In genomic region chr5:115136294-115136693, GRCh38 we compare ENCODE assay signal across 30 cellular contexts. TPM values are rescaled to one million over a fixed set of nuclear protein-coding genes. Genes with fewer than 3 reads are reported as not detected.
DNase-seq lines count a peak whose midpoint lies in the region; ATAC-seq, FAIRE-seq and TF ChIP-seq lines count a peak whose summit lies in the region.
"Had no signal": no experiment of that assay in that cellular context is flagged by ENCODE, and none has a peak within 500 bp of the region (broad histone marks: within the 10 kb centered on the region; RNA-seq: fewer than 3 reads in every experiment).

No MANE protein-coding gene starts in this region.

- POLR2A ChIA-PET in HepG2 (lab: Yijun Ruan, JAX) = no interaction called here

- FAIRE-seq in HepG2 (lab: Jason Lieb, UNC) = no peak
- FAIRE-seq: D721Med had no signal

- TF ChIP-seq RAD21 in HepG2 (CRISPR knock-in tag; IDR thresholded peaks at IDR 0.05) = no peak

- DNase-seq in HepG2 (ENCODE audit: low spot score) (no peak), right lobe of liver (no peak), superior temporal gyrus (ENCODE audit: extremely low spot score) (peak; percentile 4), NCI-H524 treated with DMSO at 0.1 percent for 48 hours (lab: John Stamatoyannopoulos, UW) (no peak)
- DNase-seq: 8988T; ACHN; AML-193; BE2C; C1 segment of cervical spinal cord; Caco-2; Calu3; CD4-positive, alpha-beta memory T cell; CD4-positive, alpha-beta T cell; CD4-positive, CD25-positive, alpha-beta regulatory T cell; CD8-positive, alpha-beta memory T cell; CD8-positive, alpha-beta T cell; COR-L47; DMS 273 treated with DMSO at 0.1 percent for 48 hours; DMS153; DMS53; DMS79; DMS79 treated with DMSO at 0.1 percent for 48 hours; DND-41; EL had no signal

- H2AFZ ChIP-seq in HepG2 (ENCODE audit: low read length) = no peak overlapping the region

- no peak overlapping the region for H3K4me2 ChIP-seq in HepG2 (ENCODE audit: low read depth, low read length)
- H3K4me2 ChIP-seq: A549; BLaER1; BLaER1 treated with 17β-estradiol and CSF1 and Interleukin-3, amounts not matched to agents 10 nM and 100 nM had no signal

- H3K27ac ChIP-seq in HepG2 (ENCODE audit: extremely low read length, insufficient read depth, low read length) (no peak overlapping the region), right lobe of liver (no peak overlapping the region)
- H3K27ac ChIP-seq: 22Rv1; A549; BLaER1; BLaER1 treated with 17β-estradiol and CSF1 and Interleukin-3, amounts not matched to agents 10 nM and 100 nM; C4-2B had no signal

- H4K20me1 ChIP-seq in HepG2 (ENCODE audit: insufficient read depth, low read length) = no peaks in the 10 kb centered on the region
- H4K20me1 ChIP-seq: BLaER1 had no signal

- H3K36me3 ChIP-seq in HepG2 (replicated peaks in 1 of 2; ENCODE audit: control insufficient read depth in 1 of 2, insufficient read depth in 2 of 2, low read length in 2 of 2) (no peaks in the 10 kb centered on the region), right lobe of liver (no peaks in the 10 kb centered on the region)
- H3K36me3 ChIP-seq: BE2C, BLaER1 had no signal

- TF ChIP-seq CTCF in HepG2 (CRISPR knock-in tag; IDR thresholded peaks at IDR 0.05) = no peak
- no peak for TF ChIP-seq CTCF in right lobe of liver (IDR thresholded peaks at IDR 0.05)

- H3K9ac ChIP-seq in HepG2 (ENCODE audit: insufficient read depth, low read depth, low read length) = no peak overlapping the region
- H3K9ac ChIP-seq: BLaER1; BLaER1 treated with 17β-estradiol and CSF1 and Interleukin-3, amounts not matched to agents 10 nM and 100 nM had no signal

- H3K4me3 ChIP-seq in HepG2 (replicated peaks in 1 of 3; ENCODE audit: insufficient read depth in 1 of 3, low read depth in 2 of 3, low read length in 3 of 3) (no peak overlapping the region), right lobe of liver (no peak overlapping the region)
- H3K4me3 ChIP-seq: A549; BLaER1; BLaER1 treated with 17β-estradiol and CSF1 and Interleukin-3, amounts not matched to agents 10 nM and 100 nM had no signal

- intact Hi-C loops in HepG2 (cut with micrococcal nuclease; ENCODE audit: unreplicated experiment) = no loop called here
- intact Hi-C loops in right lobe of liver (cut with DNase I) = no loop called here

- in situ Hi-C loops in HepG2 (cut with HindIII; ENCODE audit: extremely low pct_ligation_motif_present, low pct_unique_long_range_greater_than_20kb) = no loop called here

- no TSS peak for BruUV-seq in HepG2 (replicated peaks; lab: Mats Ljungman, UMichigan)

- no peak for ATAC-seq in HepG2
- ATAC-seq in right lobe of liver = no peak
- ATAC-seq: A549; CD8-positive, alpha-beta T cell had no signal

- H3K27me3 ChIP-seq in HepG2 (ENCODE audit: control insufficient read depth in 1 of 2, insufficient read depth in 2 of 2, low read length in 2 of 2) (no peaks in the 10 kb centered on the region), right lobe of liver (no peaks in the 10 kb centered on the region)
- H3K27me3 ChIP-seq: BE2C; BLaER1; BLaER1 treated with 17β-estradiol and CSF1 and Interleukin-3, amounts not matched to agents 10 nM and 100 nM had no signal

- H3K9me3 ChIP-seq in HepG2 (ENCODE audit: low read length) = no peaks in the 10 kb centered on the region
- no peaks in the 10 kb centered on the region for H3K9me3 ChIP-seq in right lobe of liver
- H3K9me3 ChIP-seq: A549; BE2C; BLaER1; BLaER1 treated with 17β-estradiol and CSF1 and Interleukin-3, amounts not matched to agents 10 nM and 100 nM; Caco-2 had no signal

- H3K4me1 ChIP-seq in HepG2 (ENCODE audit: insufficient read depth, low read length) = no peaks in the 10 kb centered on the region
- no peaks in the 10 kb centered on the region for H3K4me1 ChIP-seq in right lobe of liver
- H3K4me1 ChIP-seq: A549, Caco-2 had no signal

- H3K79me2 ChIP-seq in HepG2 (ENCODE audit: insufficient read depth, low read length) = no peaks in the 10 kb centered on the region

- 93% methylated on average over 2 of the region's 2 CpGs for WGBS in HepG2 (ENCODE audit: low lambda C conversion rate)
- 69% methylated on average over 2 of the region's 2 CpGs for WGBS in right lobe of liver (ENCODE audit: insufficient coverage, low coverage, low lambda C conversion rate, missing lambda C conversion rate)

- no peak for TF ChIP-seq POLR2A in HepG2 (IDR thresholded peaks at IDR 0.05; ENCODE audit: insufficient read depth in 1 of 2, low read depth in 2 of 2, low read length in 2 of 2)
- TF ChIP-seq POLR2A in right lobe of liver (IDR thresholded peaks at IDR 0.05) = no peak

- CTCF ChIA-PET in HepG2 (lab: Yijun Ruan, JAX; ENCODE audit: low intra/inter-chr PET ratio, low total read pairs) = no interaction called here

- TF ChIP-seq EP300 in HepG2 (IDR thresholded peaks at IDR 0.05; ENCODE audit: low read depth in 2 of 2, low read length in 2 of 2) (no peak), HepG2 (CRISPR knock-in tag; IDR thresholded peaks at IDR 0.05; ENCODE audit: borderline replicate concordance) (no peak)

TF ChIP-seq in HepG2, 621 proteins besides CTCF, POLR2A, EP300 and RAD21:
- no peak for TF ChIP-seq ZHX2 (IDR thresholded peaks at IDR 0.05; ENCODE audit: low read depth)
- no peak for TF ChIP-seq ZHX2 (CRISPR knock-in tag; IDR thresholded peaks at IDR 0.05; ENCODE audit: borderline replicate concordance)
- peak; percentile 97 for TF ChIP-seq ZNF12 (CRISPR knock-in tag; IDR thresholded peaks at IDR 0.05)
- TF ChIP-seq ASH2L (IDR thresholded peaks at IDR 0.05; ENCODE audit: insufficient read length, low read depth, low read length) = no peak
- no peak for TF ChIP-seq MED8 (CRISPR knock-in tag; IDR thresholded peaks at IDR 0.05; ENCODE audit: insufficient replicate concordance)

RNA-seq across cellular contexts. Expression of gene TRIM36, which starts 33.4 kb away (rescaled TPM):
- 2.0 and 2.4 TPM in 2 replicates for total RNA-seq in HepG2 (2016; rRNA removed; fragmentation: Illumina TruSeq; extraction: Trizol)
- 0.91 and 1.3 TPM in 2 replicates for total RNA-seq in HepG2 (2016; cell fraction: cytosol; rRNA removed; fragmentation: Illumina TruSeq; extraction: Trizol; ENCODE audit: low read depth)
- total RNA-seq in HepG2 (2016; cell fraction: insoluble cytoplasmic fraction; rRNA removed; fragmentation: Illumina TruSeq; extraction: Trizol) = 1.8 and 2.7 TPM in 2 replicates
- 1.2 TPM in 2 replicates for total RNA-seq in HepG2 (2016; cell fraction: membrane; rRNA removed; fragmentation: Illumina TruSeq; extraction: Trizol)
- total RNA-seq in HepG2 (2016; cell fraction: nucleus; rRNA removed; fragmentation: Illumina TruSeq; extraction: Trizol) = 2.1 and 2.2 TPM in 2 replicates
- 1.4 and 1.7 TPM in 2 replicates for polyA plus RNA-seq in HepG2 (2011; rRNA removed)
- polyA plus RNA-seq in HepG2 (2011; cell fraction: cytosol; rRNA removed) = 0.71 and 0.90 TPM in 2 replicates
- 0.99 and 1.5 TPM in 2 replicates for polyA plus RNA-seq in HepG2 (2011; cell fraction: nucleus; rRNA removed)
- polyA plus RNA-seq in HepG2 (2012) = 0.85 and 1.2 TPM in 2 replicates
- polyA plus RNA-seq in HepG2 (2016; cell fraction: cytosol; fragmentation: Illumina TruSeq; extraction: Trizol; ENCODE audit: low read depth) = 0.12 and 0.17 TPM in 2 replicates
- polyA plus RNA-seq in HepG2 (2016; cell fraction: insoluble cytoplasmic fraction; fragmentation: Illumina TruSeq; extraction: Trizol; ENCODE audit: low read depth) = 1.4 and 1.8 TPM in 2 replicates
- 0.13 and 0.27 TPM in 2 replicates for polyA plus RNA-seq in HepG2 (2016; cell fraction: membrane; fragmentation: Illumina TruSeq; extraction: Trizol; ENCODE audit: low read depth)
- polyA plus RNA-seq in HepG2 (2016; cell fraction: nucleus; fragmentation: Illumina TruSeq; extraction: Trizol; ENCODE audit: insufficient read depth, low read depth) = 1.7 and 2.9 TPM in 2 replicates
- 3.2 and 16.5 TPM in 2 replicates for polyA minus RNA-seq in HepG2 (2011; rRNA and poly(A)+ RNA removed; ENCODE audit: low replicate concordance)
- 0.79 and 3.6 TPM in 2 replicates for polyA minus RNA-seq in HepG2 (2011; cell fraction: cytosol; rRNA and poly(A)+ RNA removed)
- 1.6 and 3.2 TPM in 2 replicates for polyA minus RNA-seq in HepG2 (2011; cell fraction: nucleus; rRNA and poly(A)+ RNA removed)
- 1 to 10 TPM in 2 of 6 experiments, under 1 TPM in 4; 0.39 to 3.6 (median 0.67) TPM for total RNA-seq in right lobe of liver
- total RNA-seq: CD4-positive, alpha-beta memory T cell; CD4-positive, CD25-positive, alpha-beta regulatory T cell; CD8-positive, alpha-beta T cell had no signal
- polyA plus RNA-seq: CD4-positive, alpha-beta memory T cell; CD4-positive, CD25-positive, alpha-beta regulatory T cell; CD8-positive, alpha-beta memory T cell had no signal
